ENCODE assay signal across 26 cellular contexts in the genomic region with DNA sequence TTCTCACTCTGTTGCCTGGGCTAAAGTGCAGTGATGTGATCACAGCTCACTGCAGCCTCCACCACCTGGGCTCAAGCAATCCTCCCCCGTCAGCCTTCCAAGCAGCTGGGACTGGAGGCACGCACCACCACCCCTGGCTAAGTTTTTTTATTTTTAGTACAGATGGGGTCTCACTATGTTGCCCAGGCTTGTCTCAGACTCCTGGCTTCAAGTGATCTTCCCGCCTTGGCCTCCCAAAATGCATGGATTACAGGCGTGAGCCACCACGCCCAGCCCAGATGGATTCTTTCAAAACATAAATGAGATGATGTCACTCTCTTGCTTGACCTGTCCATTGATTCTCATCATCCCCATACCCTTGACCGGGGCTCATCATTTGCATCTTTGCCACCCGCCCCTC.
A peak's percentile ranks its signal among the peaks of the same experiment; 100 is the strongest.
DNase-seq lines count a peak whose midpoint lies in the region; ATAC-seq, FAIRE-seq and TF ChIP-seq lines count a peak whose summit lies in the region.
"Had no signal": no experiment of that assay in that cellular context is flagged by ENCODE, and none has a peak within 500 bp of the region (broad histone marks: within the 10 kb centered on the region; RNA-seq: fewer than 3 reads in every experiment).

No MANE protein-coding gene starts in this region.

- ATAC-seq in HepG2, result no peak
- ATAC-seq in right lobe of liver, result no peak
- no peak for ATAC-seq in GM18498 (IDR thresholded peaks at IDR 0.05; ENCODE audit: unreplicated experiment)
- ATAC-seq in HG02885 (IDR thresholded peaks at IDR 0.05; ENCODE audit: poor library complexity, unreplicated experiment), result no peak
- no peak for ATAC-seq in T-cell (replicated peaks in 1 of 4)
- ATAC-seq: A549; effector memory CD8-positive, alpha-beta T cell had no signal

- H3K4me2 ChIP-seq in HepG2 (ENCODE audit: low read depth, low read length), result no peak overlapping the region
- H3K4me2 ChIP-seq in neuronal stem cell (ENCODE audit: insufficient read depth, low read length, poor library complexity, severe bottlenecking), result no peak overlapping the region
- H3K4me2 ChIP-seq: A549 had no signal

- H3K36me3 ChIP-seq in HepG2 (replicated peaks in 1 of 2; ENCODE audit: control insufficient read depth in 1 of 2, insufficient read depth in 2 of 2, low read length in 2 of 2), result no peaks in the 10 kb centered on the region
- H3K36me3 ChIP-seq in right lobe of liver, result no peaks in the 10 kb centered on the region
- H3K36me3 ChIP-seq in ectodermal cell (ENCODE audit: control insufficient read depth, insufficient read depth, low read length), result no peaks in the 10 kb centered on the region
- H3K36me3 ChIP-seq in neuronal stem cell (replicated peaks in 1 of 2; ENCODE audit: control insufficient read depth in 2 of 2, insufficient read depth in 2 of 2, low read length in 2 of 2), result no peaks in the 10 kb centered on the region
- H3K36me3 ChIP-seq: left ventricle myocardium inferior, SJCRH30 had no signal

- H3K4me3 Mint-ChIP-seq in T-cell, result no peak overlapping the region
- H3K4me3 Mint-ChIP-seq: activated B cell treated with CpG ODN at 0.5 μM for 24 hours; activated CD4-positive, alpha-beta T cell treated with anti-CD3 and anti-CD28 coated beads, Interleukin-2, amount 10 ng/mL, durations not matched to agents 7 days and 5 days; activated naive CD8-positive, alpha-beta T cell treated with anti-CD3 and anti-CD28 coated beads, Interleukin-2, amount 10 ng/mL, durations not matched to agents 7 days and 5 days; activated T-cell treated with anti-CD3 and anti-CD28 coated beads, Interleukin-2, amount 50 U/mL, for 24 hours; effector memory CD8-positive, alpha-beta T cell; stimulated activated memory B cell treated with anti-CD40 and anti-IgM and Interleukin-4, amounts not matched to agents 10 μg/mL and 1 μg/mL and 100 μg/mL, for 72 hours had no signal

- POLR2A ChIA-PET in HepG2 (lab: Yijun Ruan, JAX), result no interaction called here
- POLR2A ChIA-PET in T-cell (lab: Charles Lee), result no interaction called here

- H4K8ac ChIP-seq in neuronal stem cell (ENCODE audit: low read depth, low read length), result no peak overlapping the region

- H3K27ac Mint-ChIP-seq in T-cell, result no peak overlapping the region
- H3K27ac Mint-ChIP-seq: activated B cell treated with CpG ODN at 0.5 μM for 24 hours; activated CD4-positive, alpha-beta T cell treated with anti-CD3 and anti-CD28 coated beads, Interleukin-2, amount 10 ng/mL, durations not matched to agents 7 days and 5 days; activated naive CD8-positive, alpha-beta T cell treated with anti-CD3 and anti-CD28 coated beads, Interleukin-2, amount 10 ng/mL, durations not matched to agents 7 days and 5 days; activated T-cell treated with anti-CD3 and anti-CD28 coated beads, Interleukin-2, amount 50 U/mL, for 24 hours; CD4-positive, CD25-positive, alpha-beta regulatory T cell; effector memory CD8-positive, alpha-beta T cell; stimulated activated memory B cell treated with anti-CD40 and anti-IgM and Interleukin-4, amounts not matched to agents 10 μg/mL and 1 μg/mL and 100 μg/mL, for 72 hours had no signal

- no peaks in the 10 kb centered on the region for H3K79me1 ChIP-seq in neuronal stem cell (ENCODE audit: low read depth, low read length)

- peak overlapping the region; percentile 31 for H4K91ac ChIP-seq in neuronal stem cell (ENCODE audit: low read depth, low read length, poor library complexity)

- H3K27me3 Mint-ChIP-seq in T-cell, result peaks cover 0 to 4% of the 10 kb centered on the region in 2 donors
- H3K27me3 Mint-ChIP-seq: CD4-positive, CD25-positive, alpha-beta regulatory T cell had no signal

- H3K18ac ChIP-seq in neuronal stem cell (ENCODE audit: low read length), result peak overlapping the region; percentile 96

- TF ChIP-seq EP300 in HepG2 (IDR thresholded peaks at IDR 0.05; ENCODE audit: low read depth in 2 of 2, low read length in 2 of 2) (no peak), HepG2 (CRISPR knock-in tag; IDR thresholded peaks at IDR 0.05; ENCODE audit: borderline replicate concordance) (no peak)

- DNase-seq in HepG2 (ENCODE audit: low spot score) (no peak), right lobe of liver (no peak), neuronal stem cell (ENCODE audit: low spot score) (no peak), T-cell (no peak), glomerular visceral epithelial cell (ENCODE audit: extremely low spot score) (no peak)
- DNase-seq: activated B cell treated with CpG ODN at 0.5 μM for 24 hours; activated CD4-positive, alpha-beta T cell treated with anti-CD3 and anti-CD28 coated beads, Interleukin-2, amount 10 ng/mL, durations not matched to agents 7 days and 5 days; activated effector memory CD4-positive, alpha-beta T cell treated with anti-CD3 and anti-CD28 coated beads, Interleukin-2, amount 50 U/mL, for 16 hours; activated naive CD8-positive, alpha-beta T cell treated with anti-CD3 and anti-CD28 coated beads, Interleukin-2, amount 10 ng/mL, durations not matched to agents 7 days and 5 days; activated T-cell treated with anti-CD3 and anti-CD28 coated beads, Interleukin-2, amount 50 U/mL, for 24 hours; AML-193; aorta; CD4-positive, CD25-positive, alpha-beta regulatory T cell; effector memory CD8-positive, alpha-beta T cell; erythroblast; left ventricle myocardium inferior; NCI-H82; nucleus accumbens; SJCRH30 had no signal

- H2BK120ac ChIP-seq in neuronal stem cell (ENCODE audit: low read depth, low read length), result no peak overlapping the region

- H3K9ac ChIP-seq in HepG2 (ENCODE audit: insufficient read depth, low read depth, low read length), result no peak overlapping the region
- H3K9ac ChIP-seq in neuronal stem cell (ENCODE audit: low read depth, low read length, poor library complexity), result no peak overlapping the region

- H3K4me1 Mint-ChIP-seq in T-cell, result no peaks in the 10 kb centered on the region
- H3K4me1 Mint-ChIP-seq: activated B cell treated with CpG ODN at 0.5 μM for 24 hours; activated CD4-positive, alpha-beta T cell treated with anti-CD3 and anti-CD28 coated beads, Interleukin-2, amount 10 ng/mL, durations not matched to agents 7 days and 5 days; activated naive CD8-positive, alpha-beta T cell treated with anti-CD3 and anti-CD28 coated beads, Interleukin-2, amount 10 ng/mL, durations not matched to agents 7 days and 5 days; CD4-positive, CD25-positive, alpha-beta regulatory T cell; stimulated activated memory B cell treated with anti-CD40 and anti-IgM and Interleukin-4, amounts not matched to agents 10 μg/mL and 1 μg/mL and 100 μg/mL, for 72 hours had no signal

- H4K20me1 ChIP-seq in HepG2 (ENCODE audit: insufficient read depth, low read length), result no peaks in the 10 kb centered on the region

- no peak overlapping the region for H2AFZ ChIP-seq in HepG2 (ENCODE audit: low read length)
- H2AFZ ChIP-seq in neuronal stem cell (ENCODE audit: low read length), result no peak overlapping the region

- H3K27ac ChIP-seq in HepG2 (ENCODE audit: extremely low read length, insufficient read depth, low read length), result no peak overlapping the region
- H3K27ac ChIP-seq in right lobe of liver, result no peak overlapping the region
- H3K27ac ChIP-seq in ectodermal cell (ENCODE audit: insufficient read depth, low read depth, low read length, poor library complexity, severe bottlenecking), result peak overlapping the region; percentile 45
- H3K27ac ChIP-seq in neuronal stem cell (replicated peaks; ENCODE audit: low read length), result peak overlapping the region; percentile 90
- H3K27ac ChIP-seq: A549, left ventricle myocardium inferior, SJCRH30 had no signal

- H3K4me3 ChIP-seq in HepG2 (replicated peaks in 1 of 3; ENCODE audit: insufficient read depth in 1 of 3, low read depth in 2 of 3, low read length in 3 of 3) (no peak overlapping the region), right lobe of liver (no peak overlapping the region), ectodermal cell (ENCODE audit: insufficient read depth, low read depth, low read length) (no peak overlapping the region), neuronal stem cell (ENCODE audit: low read length in 2 of 2) (no peak overlapping the region)
- H3K4me3 ChIP-seq: A549, left ventricle myocardium inferior, SJCRH30 had no signal

- peaks cover 18% of the 10 kb centered on the region for H3K4me1 ChIP-seq in HepG2 (ENCODE audit: insufficient read depth, low read length)
- no peaks in the 10 kb centered on the region for H3K4me1 ChIP-seq in right lobe of liver
- no peaks in the 10 kb centered on the region for H3K4me1 ChIP-seq in ectodermal cell (ENCODE audit: control insufficient read depth, insufficient read depth, low read length)
- H3K4me1 ChIP-seq in neuronal stem cell (ENCODE audit: control insufficient read depth in 2 of 2, insufficient read depth in 1 of 2, low read depth in 1 of 2, low read length in 2 of 2), result peaks cover 0 to 14% of the 10 kb centered on the region in 2 donors
- H3K4me1 ChIP-seq: left ventricle myocardium inferior had no signal

- WGBS in HepG2 (ENCODE audit: low lambda C conversion rate), result 46% methylated on average over 7 of the region's 7 CpGs
- 84% methylated on average over 6 of the region's 7 CpGs for WGBS in right lobe of liver (ENCODE audit: insufficient coverage, low coverage, low lambda C conversion rate, missing lambda C conversion rate)
- 62 to 66% methylated on average over 7 of the region's 7 CpGs for WGBS in ectodermal cell, 2 experiments
- no CpG with 5 or more reads among the region's 7 CpGs for WGBS in neuronal stem cell (ENCODE audit: extremely low coverage in 2 of 2, insufficient read length in 2 of 2, insufficient replicate concordance in 1 of 2), 2 donors

- no peak overlapping the region for H3K4ac ChIP-seq in neuronal stem cell (ENCODE audit: low read length)

- peak overlapping the region; percentile 97 for H2BK15ac ChIP-seq in neuronal stem cell (ENCODE audit: low read length)

- no peaks in the 10 kb centered on the region for H3K36me3 Mint-ChIP-seq in T-cell
- H3K36me3 Mint-ChIP-seq: activated naive CD8-positive, alpha-beta T cell treated with anti-CD3 and anti-CD28 coated beads, Interleukin-2, amount 10 ng/mL, durations not matched to agents 7 days and 5 days; CD4-positive, CD25-positive, alpha-beta regulatory T cell; stimulated activated memory B cell treated with anti-CD40 and anti-IgM and Interleukin-4, amounts not matched to agents 10 μg/mL and 1 μg/mL and 100 μg/mL, for 72 hours had no signal

- TF ChIP-seq CTCF in HepG2 (CRISPR knock-in tag; IDR thresholded peaks at IDR 0.05), result no peak
- TF ChIP-seq CTCF in right lobe of liver (IDR thresholded peaks at IDR 0.05), result no peak

- no peak overlapping the region for H3K14ac ChIP-seq in neuronal stem cell (ENCODE audit: low read length)

- CTCF ChIA-PET in HepG2 (lab: Yijun Ruan, JAX; ENCODE audit: low intra/inter-chr PET ratio, low total read pairs) (no interaction called here), T-cell (lab: Charles Lee) (no interaction called here)

- peak overlapping the region; percentile 100 for H2BK12ac ChIP-seq in neuronal stem cell (ENCODE audit: low read length)

- no TSS peak for BruUV-seq in HepG2 (replicated peaks; lab: Mats Ljungman, UMichigan)

- H3K9me3 Mint-ChIP-seq in T-cell, result no peaks in the 10 kb centered on the region
- H3K9me3 Mint-ChIP-seq: activated CD4-positive, alpha-beta T cell treated with anti-CD3 and anti-CD28 coated beads, Interleukin-2, amount 10 ng/mL, durations not matched to agents 7 days and 5 days; activated naive CD8-positive, alpha-beta T cell treated with anti-CD3 and anti-CD28 coated beads, Interleukin-2, amount 10 ng/mL, durations not matched to agents 7 days and 5 days; activated T-cell treated with anti-CD3 and anti-CD28 coated beads, Interleukin-2, amount 50 U/mL, for 24 hours; effector memory CD8-positive, alpha-beta T cell had no signal

- peak overlapping the region; percentile 99 for H2AK5ac ChIP-seq in neuronal stem cell (ENCODE audit: low read depth, low read length)

- H2BK5ac ChIP-seq in neuronal stem cell (ENCODE audit: low read length), result peak overlapping the region; percentile 72

- intact Hi-C loops in HepG2 (cut with micrococcal nuclease; ENCODE audit: unreplicated experiment) (no loop called here), right lobe of liver (cut with DNase I) (no loop called here)

- no peaks in the 10 kb centered on the region for H3K79me2 ChIP-seq in HepG2 (ENCODE audit: insufficient read depth, low read length)

- TF ChIP-seq POLR2A in HepG2 (IDR thresholded peaks at IDR 0.05; ENCODE audit: insufficient read depth in 1 of 2, low read depth in 2 of 2, low read length in 2 of 2) (no peak), right lobe of liver (IDR thresholded peaks at IDR 0.05) (no peak)

- no peak overlapping the region for H3K23ac ChIP-seq in neuronal stem cell (ENCODE audit: low read depth, low read length, poor library complexity)

- TF ChIP-seq RAD21 in HepG2 (CRISPR knock-in tag; IDR thresholded peaks at IDR 0.05), result no peak

- H3K27me3 ChIP-seq in HepG2 (ENCODE audit: control insufficient read depth in 1 of 2, insufficient read depth in 2 of 2, low read length in 2 of 2), result no peaks in the 10 kb centered on the region
- no peaks in the 10 kb centered on the region for H3K27me3 ChIP-seq in right lobe of liver
- no peaks in the 10 kb centered on the region for H3K27me3 ChIP-seq in ectodermal cell (ENCODE audit: control insufficient read depth, insufficient read depth, low read length, poor library complexity, severe bottlenecking)
- peaks cover 0 to 5% (median 0%) of the 10 kb centered on the region in 3 experiments for H3K27me3 ChIP-seq in neuronal stem cell (ENCODE audit: control insufficient read depth in 3 of 3, insufficient read depth in 3 of 3, low read depth in 1 of 3, low read length in 3 of 3)
- H3K27me3 ChIP-seq: SJCRH30 had no signal

- H3K9me3 ChIP-seq in HepG2 (ENCODE audit: low read length) (no peaks in the 10 kb centered on the region), right lobe of liver (no peaks in the 10 kb centered on the region), ectodermal cell (ENCODE audit: control insufficient read depth, low read length) (no peaks in the 10 kb centered on the region), neuronal stem cell (replicated peaks in 1 of 2; ENCODE audit: control insufficient read depth in 2 of 2, insufficient read depth in 1 of 2, low read depth in 1 of 2, low read length in 2 of 2) (peaks cover 0 to 2% of the 10 kb centered on the region in 2 donors)
- H3K9me3 ChIP-seq: A549, left ventricle myocardium inferior, SJCRH30 had no signal

- no peak for FAIRE-seq in HepG2 (lab: Jason Lieb, UNC)
- FAIRE-seq: A549, colon, urothelium cell line had no signal

- in situ Hi-C loops in HepG2 (cut with HindIII; ENCODE audit: extremely low pct_ligation_motif_present, low pct_unique_long_range_greater_than_20kb), result no loop called here

Comparison
In these comparisons a context has a peak if more than half of its experiments do, and no peak if none do; other contexts are left out.
1. H3K27ac ChIP-seq: peak in ectodermal cell (single experiment) and neuronal stem cell (single experiment); none in HepG2 (single experiment) and right lobe of liver (0 of 3).